Comparison of ENCODE assay signal across 1 cellular context in genomic region chrX:40105791-40106676, GRCh38.
TF ChIP-seq lines count a peak whose summit lies in the region.

No MANE protein-coding gene starts in this region.

TF ChIP-seq in HepG2, 621 proteins besides CTCF, POLR2A, EP300 and RAD21 (continued from another document and continues in another):
- no peak for TF ChIP-seq ARID5B (CRISPR knock-in tag; IDR thresholded peaks at IDR 0.05)
- peak; percentile 14 for TF ChIP-seq HNRNPK (IDR thresholded peaks at IDR 0.05; ENCODE audit: low read depth, low read length, poor library complexity, severe bottlenecking)
- no peak for TF ChIP-seq ZNF501 (CRISPR knock-in tag; IDR thresholded peaks at IDR 0.05)
- TF ChIP-seq ZNF337 (CRISPR knock-in tag; IDR thresholded peaks at IDR 0.05; ENCODE audit: borderline replicate concordance, low read depth), result no peak
- TF ChIP-seq FIP1L1 (IDR thresholded peaks at IDR 0.05; ENCODE audit: borderline replicate concordance, insufficient read depth, low read depth, low read length), result no peak
- TF ChIP-seq, protein P1, sequence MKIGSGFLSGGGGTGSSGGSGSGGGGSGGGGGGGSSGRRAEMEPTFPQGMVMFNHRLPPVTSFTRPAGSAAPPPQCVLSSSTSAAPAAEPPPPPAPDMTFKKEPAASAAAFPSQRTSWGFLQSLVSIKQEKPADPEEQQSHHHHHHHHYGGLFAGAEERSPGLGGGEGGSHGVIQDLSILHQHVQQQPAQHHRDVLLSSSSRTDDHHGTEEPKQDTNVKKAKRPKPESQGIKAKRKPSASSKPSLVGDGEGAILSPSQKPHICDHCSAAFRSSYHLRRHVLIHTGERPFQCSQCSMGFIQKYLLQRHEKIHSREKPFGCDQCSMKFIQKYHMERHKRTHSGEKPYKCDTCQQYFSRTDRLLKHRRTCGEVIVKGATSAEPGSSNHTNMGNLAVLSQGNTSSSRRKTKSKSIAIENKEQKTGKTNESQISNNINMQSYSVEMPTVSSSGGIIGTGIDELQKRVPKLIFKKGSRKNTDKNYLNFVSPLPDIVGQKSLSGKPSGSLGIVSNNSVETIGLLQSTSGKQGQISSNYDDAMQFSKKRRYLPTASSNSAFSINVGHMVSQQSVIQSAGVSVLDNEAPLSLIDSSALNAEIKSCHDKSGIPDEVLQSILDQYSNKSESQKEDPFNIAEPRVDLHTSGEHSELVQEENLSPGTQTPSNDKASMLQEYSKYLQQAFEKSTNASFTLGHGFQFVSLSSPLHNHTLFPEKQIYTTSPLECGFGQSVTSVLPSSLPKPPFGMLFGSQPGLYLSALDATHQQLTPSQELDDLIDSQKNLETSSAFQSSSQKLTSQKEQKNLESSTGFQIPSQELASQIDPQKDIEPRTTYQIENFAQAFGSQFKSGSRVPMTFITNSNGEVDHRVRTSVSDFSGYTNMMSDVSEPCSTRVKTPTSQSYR (CRISPR knock-in tag; IDR thresholded peaks at IDR 0.05; ENCODE audit: borderline replicate concordance), result no peak
- TF ChIP-seq, protein P2, sequence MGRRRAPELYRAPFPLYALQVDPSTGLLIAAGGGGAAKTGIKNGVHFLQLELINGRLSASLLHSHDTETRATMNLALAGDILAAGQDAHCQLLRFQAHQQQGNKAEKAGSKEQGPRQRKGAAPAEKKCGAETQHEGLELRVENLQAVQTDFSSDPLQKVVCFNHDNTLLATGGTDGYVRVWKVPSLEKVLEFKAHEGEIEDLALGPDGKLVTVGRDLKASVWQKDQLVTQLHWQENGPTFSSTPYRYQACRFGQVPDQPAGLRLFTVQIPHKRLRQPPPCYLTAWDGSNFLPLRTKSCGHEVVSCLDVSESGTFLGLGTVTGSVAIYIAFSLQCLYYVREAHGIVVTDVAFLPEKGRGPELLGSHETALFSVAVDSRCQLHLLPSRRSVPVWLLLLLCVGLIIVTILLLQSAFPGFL (CRISPR knock-in tag; IDR thresholded peaks at IDR 0.05), result no peak
- TF ChIP-seq ZNF550 (CRISPR knock-in tag; IDR thresholded peaks at IDR 0.05; ENCODE audit: borderline replicate concordance), result no peak
- no peak for TF ChIP-seq EHMT2 (IDR thresholded peaks at IDR 0.05; ENCODE audit: borderline replicate concordance, low read depth, low read length)
- TF ChIP-seq ZNF737 (CRISPR knock-in tag; IDR thresholded peaks at IDR 0.05; ENCODE audit: borderline replicate concordance), result no peak
- TF ChIP-seq PHF5A (CRISPR knock-in tag; IDR thresholded peaks at IDR 0.05; ENCODE audit: low read depth, unreplicated experiment), result no peak
- no peak for TF ChIP-seq ZNF263 (CRISPR knock-in tag; IDR thresholded peaks at IDR 0.05)
- TF ChIP-seq, protein P3, sequence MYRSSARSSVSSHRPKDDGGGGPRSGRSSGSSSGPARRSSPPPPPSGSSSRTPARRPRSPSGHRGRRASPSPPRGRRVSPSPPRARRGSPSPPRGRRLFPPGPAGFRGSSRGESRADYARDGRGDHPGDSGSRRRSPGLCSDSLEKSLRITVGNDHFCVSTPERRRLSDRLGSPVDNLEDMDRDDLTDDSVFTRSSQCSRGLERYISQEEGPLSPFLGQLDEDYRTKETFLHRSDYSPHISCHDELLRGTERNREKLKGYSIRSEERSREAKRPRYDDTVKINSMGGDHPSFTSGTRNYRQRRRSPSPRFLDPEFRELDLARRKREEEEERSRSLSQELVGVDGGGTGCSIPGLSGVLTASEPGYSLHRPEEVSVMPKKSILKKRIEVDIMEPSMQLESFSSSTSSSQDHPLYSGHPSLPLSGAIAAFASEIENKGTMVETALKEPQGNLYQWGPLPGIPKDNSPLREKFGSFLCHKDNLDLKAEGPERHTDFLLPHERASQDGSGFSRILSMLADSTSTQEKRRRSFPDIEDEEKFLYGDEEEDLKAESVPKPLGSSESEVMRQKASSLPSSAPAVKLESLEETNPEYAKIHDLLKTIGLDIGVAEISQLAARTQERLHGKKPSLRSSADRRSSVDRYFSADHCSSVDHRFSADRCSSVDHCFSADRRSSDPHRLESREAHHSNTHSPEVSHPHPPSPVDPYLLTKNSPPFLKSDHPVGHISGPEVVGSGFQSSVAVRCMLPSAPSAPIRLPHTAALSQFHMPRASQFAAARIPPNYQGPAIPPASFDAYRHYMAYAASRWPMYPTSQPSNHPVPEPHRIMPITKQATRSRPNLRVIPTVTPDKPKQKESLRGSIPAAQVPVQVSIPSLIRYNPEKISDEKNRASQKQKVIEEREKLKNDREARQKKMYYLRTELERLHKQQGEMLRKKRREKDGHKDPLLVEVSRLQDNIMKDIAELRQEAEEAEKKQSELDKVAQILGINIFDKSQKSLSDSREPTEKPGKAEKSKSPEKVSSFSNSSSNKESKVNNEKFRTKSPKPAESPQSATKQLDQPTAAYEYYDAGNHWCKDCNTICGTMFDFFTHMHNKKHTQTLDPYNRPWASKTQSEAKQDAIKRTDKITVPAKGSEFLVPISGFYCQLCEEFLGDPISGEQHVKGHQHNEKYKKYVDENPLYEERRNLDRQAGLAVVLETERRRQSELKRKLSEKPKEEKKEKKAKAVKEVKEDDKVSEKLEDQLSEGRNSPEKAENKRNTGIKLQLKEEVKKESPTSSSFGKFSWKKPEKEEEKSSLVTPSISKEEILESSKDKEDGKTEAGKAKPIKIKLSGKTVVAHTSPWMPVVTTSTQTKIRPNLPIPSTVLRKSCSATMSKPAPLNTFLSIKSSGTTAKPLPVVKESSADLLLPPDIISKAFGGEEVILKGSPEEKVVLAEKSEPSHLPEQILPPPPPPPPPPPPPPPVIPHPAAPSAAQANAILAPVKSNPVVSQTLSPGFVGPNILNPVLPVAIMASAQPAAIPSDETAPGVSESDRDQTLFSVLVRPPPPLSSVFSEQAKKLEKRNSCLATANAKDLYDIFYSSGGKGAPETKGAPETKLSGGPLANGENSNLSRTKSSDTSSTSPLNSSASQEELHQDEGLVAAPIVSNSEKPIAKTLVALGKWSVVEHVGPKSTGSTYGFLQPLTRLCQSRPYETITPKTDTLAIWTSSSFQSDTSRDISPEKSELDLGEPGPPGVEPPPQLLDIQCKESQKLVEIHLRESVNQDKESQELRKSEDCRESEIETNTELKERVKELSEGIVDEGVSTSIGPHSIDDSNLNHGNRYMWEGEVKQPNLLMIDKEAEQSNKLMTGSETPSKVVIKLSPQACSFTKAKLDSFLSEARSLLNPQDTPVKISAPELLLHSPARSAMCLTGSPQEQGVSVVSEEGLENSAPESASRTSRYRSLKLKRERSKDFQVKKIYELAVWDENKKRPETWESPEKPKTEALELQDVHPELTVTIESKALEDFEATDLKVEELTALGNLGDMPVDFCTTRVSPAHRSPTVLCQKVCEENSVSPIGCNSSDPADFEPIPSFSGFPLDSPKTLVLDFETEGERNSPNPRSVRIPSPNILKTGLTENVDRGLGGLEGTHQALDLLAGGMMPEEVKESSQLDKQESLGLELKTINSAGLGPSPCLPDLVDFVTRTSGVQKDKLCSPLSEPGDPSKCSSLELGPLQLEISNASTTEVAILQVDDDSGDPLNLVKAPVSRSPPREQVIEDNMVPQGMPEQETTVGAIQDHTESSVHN (CRISPR knock-in tag; IDR thresholded peaks at IDR 0.05), result no peak
- no peak for TF ChIP-seq ZNF772 (CRISPR knock-in tag; IDR thresholded peaks at IDR 0.05)
- no peak; the same call in 1 of the 2 replicates for TF ChIP-seq KDM2A (CRISPR knock-in tag; IDR thresholded peaks at IDR 0.05; ENCODE audit: borderline replicate concordance, low read depth)
- TF ChIP-seq RCOR2 (CRISPR knock-in tag; IDR thresholded peaks at IDR 0.05), result no peak
- TF ChIP-seq, protein P4, sequence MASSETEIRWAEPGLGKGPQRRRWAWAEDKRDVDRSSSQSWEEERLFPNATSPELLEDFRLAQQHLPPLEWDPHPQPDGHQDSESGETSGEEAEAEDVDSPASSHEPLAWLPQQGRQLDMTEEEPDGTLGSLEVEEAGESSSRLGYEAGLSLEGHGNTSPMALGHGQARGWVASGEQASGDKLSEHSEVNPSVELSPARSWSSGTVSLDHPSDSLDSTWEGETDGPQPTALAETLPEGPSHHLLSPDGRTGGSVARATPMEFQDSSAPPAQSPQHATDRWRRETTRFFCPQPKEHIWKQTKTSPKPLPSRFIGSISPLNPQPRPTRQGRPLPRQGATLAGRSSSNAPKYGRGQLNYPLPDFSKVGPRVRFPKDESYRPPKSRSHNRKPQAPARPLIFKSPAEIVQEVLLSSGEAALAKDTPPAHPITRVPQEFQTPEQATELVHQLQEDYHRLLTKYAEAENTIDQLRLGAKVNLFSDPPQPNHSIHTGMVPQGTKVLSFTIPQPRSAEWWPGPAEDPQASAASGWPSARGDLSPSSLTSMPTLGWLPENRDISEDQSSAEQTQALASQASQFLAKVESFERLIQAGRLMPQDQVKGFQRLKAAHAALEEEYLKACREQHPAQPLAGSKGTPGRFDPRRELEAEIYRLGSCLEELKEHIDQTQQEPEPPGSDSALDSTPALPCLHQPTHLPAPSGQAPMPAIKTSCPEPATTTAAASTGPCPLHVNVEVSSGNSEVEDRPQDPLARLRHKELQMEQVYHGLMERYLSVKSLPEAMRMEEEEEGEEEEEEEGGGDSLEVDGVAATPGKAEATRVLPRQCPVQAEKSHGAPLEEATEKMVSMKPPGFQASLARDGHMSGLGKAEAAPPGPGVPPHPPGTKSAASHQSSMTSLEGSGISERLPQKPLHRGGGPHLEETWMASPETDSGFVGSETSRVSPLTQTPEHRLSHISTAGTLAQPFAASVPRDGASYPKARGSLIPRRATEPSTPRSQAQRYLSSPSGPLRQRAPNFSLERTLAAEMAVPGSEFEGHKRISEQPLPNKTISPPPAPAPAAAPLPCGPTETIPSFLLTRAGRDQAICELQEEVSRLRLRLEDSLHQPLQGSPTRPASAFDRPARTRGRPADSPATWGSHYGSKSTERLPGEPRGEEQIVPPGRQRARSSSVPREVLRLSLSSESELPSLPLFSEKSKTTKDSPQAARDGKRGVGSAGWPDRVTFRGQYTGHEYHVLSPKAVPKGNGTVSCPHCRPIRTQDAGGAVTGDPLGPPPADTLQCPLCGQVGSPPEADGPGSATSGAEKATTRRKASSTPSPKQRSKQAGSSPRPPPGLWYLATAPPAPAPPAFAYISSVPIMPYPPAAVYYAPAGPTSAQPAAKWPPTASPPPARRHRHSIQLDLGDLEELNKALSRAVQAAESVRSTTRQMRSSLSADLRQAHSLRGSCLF (CRISPR knock-in tag; IDR thresholded peaks at IDR 0.05; ENCODE audit: borderline replicate concordance), result no peak
- TF ChIP-seq, protein P5, sequence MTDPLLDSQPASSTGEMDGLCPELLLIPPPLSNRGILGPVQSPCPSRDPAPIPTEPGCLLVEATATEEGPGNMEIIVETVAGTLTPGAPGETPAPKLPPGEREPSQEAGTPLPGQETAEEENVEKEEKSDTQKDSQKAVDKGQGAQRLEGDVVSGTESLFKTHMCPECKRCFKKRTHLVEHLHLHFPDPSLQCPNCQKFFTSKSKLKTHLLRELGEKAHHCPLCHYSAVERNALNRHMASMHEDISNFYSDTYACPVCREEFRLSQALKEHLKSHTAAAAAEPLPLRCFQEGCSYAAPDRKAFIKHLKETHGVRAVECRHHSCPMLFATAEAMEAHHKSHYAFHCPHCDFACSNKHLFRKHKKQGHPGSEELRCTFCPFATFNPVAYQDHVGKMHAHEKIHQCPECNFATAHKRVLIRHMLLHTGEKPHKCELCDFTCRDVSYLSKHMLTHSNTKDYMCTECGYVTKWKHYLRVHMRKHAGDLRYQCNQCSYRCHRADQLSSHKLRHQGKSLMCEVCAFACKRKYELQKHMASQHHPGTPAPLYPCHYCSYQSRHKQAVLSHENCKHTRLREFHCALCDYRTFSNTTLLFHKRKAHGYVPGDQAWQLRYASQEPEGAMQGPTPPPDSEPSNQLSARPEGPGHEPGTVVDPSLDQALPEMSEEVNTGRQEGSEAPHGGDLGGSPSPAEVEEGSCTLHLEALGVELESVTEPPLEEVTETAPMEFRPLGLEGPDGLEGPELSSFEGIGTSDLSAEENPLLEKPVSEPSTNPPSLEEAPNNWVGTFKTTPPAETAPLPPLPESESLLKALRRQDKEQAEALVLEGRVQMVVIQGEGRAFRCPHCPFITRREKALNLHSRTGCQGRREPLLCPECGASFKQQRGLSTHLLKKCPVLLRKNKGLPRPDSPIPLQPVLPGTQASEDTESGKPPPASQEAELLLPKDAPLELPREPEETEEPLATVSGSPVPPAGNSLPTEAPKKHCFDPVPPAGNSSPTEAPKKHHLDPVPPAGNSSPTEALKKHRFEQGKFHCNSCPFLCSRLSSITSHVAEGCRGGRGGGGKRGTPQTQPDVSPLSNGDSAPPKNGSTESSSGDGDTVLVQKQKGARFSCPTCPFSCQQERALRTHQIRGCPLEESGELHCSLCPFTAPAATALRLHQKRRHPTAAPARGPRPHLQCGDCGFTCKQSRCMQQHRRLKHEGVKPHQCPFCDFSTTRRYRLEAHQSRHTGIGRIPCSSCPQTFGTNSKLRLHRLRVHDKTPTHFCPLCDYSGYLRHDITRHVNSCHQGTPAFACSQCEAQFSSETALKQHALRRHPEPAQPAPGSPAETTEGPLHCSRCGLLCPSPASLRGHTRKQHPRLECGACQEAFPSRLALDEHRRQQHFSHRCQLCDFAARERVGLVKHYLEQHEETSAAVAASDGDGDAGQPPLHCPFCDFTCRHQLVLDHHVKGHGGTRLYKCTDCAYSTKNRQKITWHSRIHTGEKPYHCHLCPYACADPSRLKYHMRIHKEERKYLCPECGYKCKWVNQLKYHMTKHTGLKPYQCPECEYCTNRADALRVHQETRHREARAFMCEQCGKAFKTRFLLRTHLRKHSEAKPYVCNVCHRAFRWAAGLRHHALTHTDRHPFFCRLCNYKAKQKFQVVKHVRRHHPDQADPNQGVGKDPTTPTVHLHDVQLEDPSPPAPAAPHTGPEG (CRISPR knock-in tag; IDR thresholded peaks at IDR 0.05), result peak; percentile 98
- no peak for TF ChIP-seq ZSCAN12 (CRISPR knock-in tag; IDR thresholded peaks at IDR 0.05)
- TF ChIP-seq ZNF569 (CRISPR knock-in tag; IDR thresholded peaks at IDR 0.05; ENCODE audit: borderline replicate concordance), result no peak
